Comparison of ENCODE assay signal across 1 cellular context in the genomic region with DNA sequence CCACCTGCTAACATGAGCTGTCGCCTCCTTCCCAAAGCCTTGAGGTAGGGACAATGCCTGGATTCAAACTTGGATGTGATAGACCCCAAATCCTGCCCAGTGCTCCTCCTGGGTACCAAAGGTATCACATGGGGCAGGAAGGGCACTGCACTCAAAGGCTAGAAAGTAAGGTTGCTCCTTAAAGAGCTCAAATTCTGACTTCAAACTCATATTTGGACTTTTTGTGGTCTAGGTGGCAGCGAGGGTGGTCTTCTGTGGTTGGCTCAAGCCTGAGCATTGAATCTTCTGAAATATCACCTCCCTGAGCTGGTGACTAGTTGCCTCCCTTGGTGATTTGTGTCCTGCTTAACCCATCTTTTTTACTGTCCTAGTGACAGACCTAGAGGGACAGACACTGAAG.
TF ChIP-seq lines count a peak whose summit lies in the region.

No MANE protein-coding gene starts in this region.

TF ChIP-seq in H1, 55 proteins besides CTCF, POLR2A, EP300 and RAD21:
- TF ChIP-seq RBBP5 (IDR thresholded peaks at IDR 0.05; ENCODE audit: borderline replicate concordance, low read depth, low read length) (no peak), FOSL1 (IDR thresholded peaks at IDR 0.05; ENCODE audit: insufficient read depth, low read depth, low read length) (no peak), HDAC2 (IDR thresholded peaks at IDR 0.05; ENCODE audit: borderline replicate concordance in 1 of 2, low read depth in 2 of 2, low read length in 2 of 2) (no peak)
